Comparison of ENCODE assay signal across 2 cellular contexts in the genomic region with DNA sequence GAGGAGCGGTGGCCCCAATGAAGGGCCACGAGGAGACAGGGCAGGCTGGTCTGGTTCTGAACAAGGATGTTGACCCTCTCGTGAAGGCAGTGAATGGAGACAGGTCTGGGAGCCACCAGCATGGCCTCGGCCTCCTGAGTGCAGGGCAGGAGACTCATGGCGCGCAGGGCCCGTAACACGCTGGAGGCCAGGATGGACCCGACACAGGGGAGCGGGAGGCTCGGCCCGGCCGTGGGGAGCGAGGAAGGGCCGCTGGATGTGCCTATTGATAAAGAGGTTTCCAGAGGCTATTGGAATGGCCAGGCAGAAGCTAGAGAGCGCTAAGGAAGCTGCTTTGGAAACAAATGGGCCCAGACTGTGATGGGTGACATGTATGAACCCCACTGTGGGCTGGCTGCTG.
TF ChIP-seq lines count a peak whose summit lies in the region.

No MANE protein-coding gene starts in this region.

TF ChIP-seq in GM23338, 12 proteins besides CTCF, POLR2A, EP300 and RAD21 (continued from another document):
- TF ChIP-seq ZNF462 (CRISPR knock-in tag; IDR thresholded peaks at IDR 0.05) (no peak), STAT1 (IDR thresholded peaks at IDR 0.05; ENCODE audit: unreplicated experiment) (no peak), ZNF114 (CRISPR knock-in tag; IDR thresholded peaks at IDR 0.05) (no peak)
- TF ChIP-seq, protein P1, sequence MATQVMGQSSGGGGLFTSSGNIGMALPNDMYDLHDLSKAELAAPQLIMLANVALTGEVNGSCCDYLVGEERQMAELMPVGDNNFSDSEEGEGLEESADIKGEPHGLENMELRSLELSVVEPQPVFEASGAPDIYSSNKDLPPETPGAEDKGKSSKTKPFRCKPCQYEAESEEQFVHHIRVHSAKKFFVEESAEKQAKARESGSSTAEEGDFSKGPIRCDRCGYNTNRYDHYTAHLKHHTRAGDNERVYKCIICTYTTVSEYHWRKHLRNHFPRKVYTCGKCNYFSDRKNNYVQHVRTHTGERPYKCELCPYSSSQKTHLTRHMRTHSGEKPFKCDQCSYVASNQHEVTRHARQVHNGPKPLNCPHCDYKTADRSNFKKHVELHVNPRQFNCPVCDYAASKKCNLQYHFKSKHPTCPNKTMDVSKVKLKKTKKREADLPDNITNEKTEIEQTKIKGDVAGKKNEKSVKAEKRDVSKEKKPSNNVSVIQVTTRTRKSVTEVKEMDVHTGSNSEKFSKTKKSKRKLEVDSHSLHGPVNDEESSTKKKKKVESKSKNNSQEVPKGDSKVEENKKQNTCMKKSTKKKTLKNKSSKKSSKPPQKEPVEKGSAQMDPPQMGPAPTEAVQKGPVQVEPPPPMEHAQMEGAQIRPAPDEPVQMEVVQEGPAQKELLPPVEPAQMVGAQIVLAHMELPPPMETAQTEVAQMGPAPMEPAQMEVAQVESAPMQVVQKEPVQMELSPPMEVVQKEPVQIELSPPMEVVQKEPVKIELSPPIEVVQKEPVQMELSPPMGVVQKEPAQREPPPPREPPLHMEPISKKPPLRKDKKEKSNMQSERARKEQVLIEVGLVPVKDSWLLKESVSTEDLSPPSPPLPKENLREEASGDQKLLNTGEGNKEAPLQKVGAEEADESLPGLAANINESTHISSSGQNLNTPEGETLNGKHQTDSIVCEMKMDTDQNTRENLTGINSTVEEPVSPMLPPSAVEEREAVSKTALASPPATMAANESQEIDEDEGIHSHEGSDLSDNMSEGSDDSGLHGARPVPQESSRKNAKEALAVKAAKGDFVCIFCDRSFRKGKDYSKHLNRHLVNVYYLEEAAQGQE (IDR thresholded peaks at IDR 0.05; ENCODE audit: unreplicated experiment), result no peak

TF ChIP-seq in WTC11, 78 proteins besides CTCF, POLR2A, EP300 and RAD21:
- TF ChIP-seq, protein P2, sequence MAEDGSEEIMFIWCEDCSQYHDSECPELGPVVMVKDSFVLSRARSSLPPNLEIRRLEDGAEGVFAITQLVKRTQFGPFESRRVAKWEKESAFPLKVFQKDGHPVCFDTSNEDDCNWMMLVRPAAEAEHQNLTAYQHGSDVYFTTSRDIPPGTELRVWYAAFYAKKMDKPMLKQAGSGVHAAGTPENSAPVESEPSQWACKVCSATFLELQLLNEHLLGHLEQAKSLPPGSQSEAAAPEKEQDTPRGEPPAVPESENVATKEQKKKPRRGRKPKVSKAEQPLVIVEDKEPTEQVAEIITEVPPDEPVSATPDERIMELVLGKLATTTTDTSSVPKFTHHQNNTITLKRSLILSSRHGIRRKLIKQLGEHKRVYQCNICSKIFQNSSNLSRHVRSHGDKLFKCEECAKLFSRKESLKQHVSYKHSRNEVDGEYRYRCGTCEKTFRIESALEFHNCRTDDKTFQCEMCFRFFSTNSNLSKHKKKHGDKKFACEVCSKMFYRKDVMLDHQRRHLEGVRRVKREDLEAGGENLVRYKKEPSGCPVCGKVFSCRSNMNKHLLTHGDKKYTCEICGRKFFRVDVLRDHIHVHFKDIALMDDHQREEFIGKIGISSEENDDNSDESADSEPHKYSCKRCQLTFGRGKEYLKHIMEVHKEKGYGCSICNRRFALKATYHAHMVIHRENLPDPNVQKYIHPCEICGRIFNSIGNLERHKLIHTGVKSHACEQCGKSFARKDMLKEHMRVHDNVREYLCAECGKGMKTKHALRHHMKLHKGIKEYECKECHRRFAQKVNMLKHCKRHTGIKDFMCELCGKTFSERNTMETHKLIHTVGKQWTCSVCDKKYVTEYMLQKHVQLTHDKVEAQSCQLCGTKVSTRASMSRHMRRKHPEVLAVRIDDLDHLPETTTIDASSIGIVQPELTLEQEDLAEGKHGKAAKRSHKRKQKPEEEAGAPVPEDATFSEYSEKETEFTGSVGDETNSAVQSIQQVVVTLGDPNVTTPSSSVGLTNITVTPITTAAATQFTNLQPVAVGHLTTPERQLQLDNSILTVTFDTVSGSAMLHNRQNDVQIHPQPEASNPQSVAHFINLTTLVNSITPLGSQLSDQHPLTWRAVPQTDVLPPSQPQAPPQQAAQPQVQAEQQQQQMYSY (CRISPR knock-in tag; IDR thresholded peaks at IDR 0.05), result no peak
- no peak for TF ChIP-seq GABPB1 (CRISPR knock-in tag; IDR thresholded peaks at IDR 0.05)
- TF ChIP-seq E2F4 (CRISPR knock-in tag; IDR thresholded peaks at IDR 0.05; ENCODE audit: borderline replicate concordance, low read depth), result no peak
- TF ChIP-seq SP1 (CRISPR knock-in tag; conservative IDR thresholded peaks at IDR 0.05), result no peak
- no peak for TF ChIP-seq ZNF396 (CRISPR knock-in tag; IDR thresholded peaks at IDR 0.05; ENCODE audit: borderline replicate concordance)
- TF ChIP-seq PRRX2 (CRISPR knock-in tag; IDR thresholded peaks at IDR 0.05), result no peak
- TF ChIP-seq JUN (CRISPR knock-in tag; IDR thresholded peaks at IDR 0.05), result no peak
- no peak for TF ChIP-seq ZNF138 (CRISPR knock-in tag; conservative IDR thresholded peaks at IDR 0.05)
- TF ChIP-seq, protein P3, sequence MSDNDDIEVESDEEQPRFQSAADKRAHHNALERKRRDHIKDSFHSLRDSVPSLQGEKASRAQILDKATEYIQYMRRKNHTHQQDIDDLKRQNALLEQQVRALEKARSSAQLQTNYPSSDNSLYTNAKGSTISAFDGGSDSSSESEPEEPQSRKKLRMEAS (CRISPR knock-in tag; IDR thresholded peaks at IDR 0.05), result no peak
- TF ChIP-seq KAT7 (CRISPR knock-in tag; IDR thresholded peaks at IDR 0.05; ENCODE audit: borderline replicate concordance), result no peak
- no peak for TF ChIP-seq ZNF532 (CRISPR knock-in tag; IDR thresholded peaks at IDR 0.05; ENCODE audit: borderline replicate concordance)
- TF ChIP-seq ESRRA (CRISPR knock-in tag; IDR thresholded peaks at IDR 0.05; ENCODE audit: borderline replicate concordance), result no peak
